ENCODE assay signal across 14 cellular contexts in genomic region chr1:85361106-85361505, GRCh38.
A peak's percentile ranks its signal among the peaks of the same experiment; 100 is the strongest.
DNase-seq lines count a peak whose midpoint lies in the region; ATAC-seq lines count a peak whose summit lies in the region.
"Had no signal": no experiment of that assay in that cellular context is flagged by ENCODE, and none has a peak within 500 bp of the region (broad histone marks: within the 10 kb centered on the region; RNA-seq: fewer than 3 reads in every experiment).

No MANE protein-coding gene starts in this region.

- H3K4me3 ChIP-seq in MG63, result no peak overlapping the region

- peak; percentile 50 for DNase-seq in AG08395 (ENCODE audit: low spot score)
- DNase-seq in MG63, result peak; percentile 82
- DNase-seq in dedifferentiated amniotic fluid mesenchymal stem cell (ENCODE audit: extremely low spot score), result peak; percentile 30
- peak; percentile 12 for DNase-seq in mucosa of gallbladder (ENCODE audit: low spot score)
- DNase-seq in hepatic stellate cell (ENCODE audit: low spot score), result no peak
- DNase-seq in NCI-H748 (lab: John Stamatoyannopoulos, UW; ENCODE audit: unreplicated experiment), result no peak
- DNase-seq in NCI-H345 (lab: John Stamatoyannopoulos, UW), result no peak
- DNase-seq: activated CD4-positive, alpha-beta T cell treated with anti-CD3 and anti-CD28 coated beads, Interleukin-2, amount 50 U/mL, for 4 hours; effector CD4-positive, alpha-beta T cell; natural killer cell; NCI-H526 treated with DMSO at 0.1 percent for 48 hours; stimulated activated naive CD8-positive, alpha-beta T cell treated with anti-CD3 and anti-CD28 coated beads, Interleukin-15, amount 100 ng/mL, for 72 hours; T-cell had no signal

- no peak for ATAC-seq in HG03520 (IDR thresholded peaks at IDR 0.05; ENCODE audit: unreplicated experiment)
- ATAC-seq: natural killer cell; stimulated activated naive CD8-positive, alpha-beta T cell treated with anti-CD3 and anti-CD28 coated beads, Interleukin-15, amount 100 ng/mL, for 72 hours; T-cell had no signal

- H3K36me3 ChIP-seq in MG63, result peaks cover 4% of the 10 kb centered on the region; the same call in 1 of the 2 replicates

- H3K27me3 ChIP-seq in MG63, result no peaks in the 10 kb centered on the region

- no peaks in the 10 kb centered on the region for H3K9me3 ChIP-seq in MG63

Comparison
In these comparisons a context has a peak if more than half of its experiments do, and no peak if none do; other contexts are left out.
1. DNase-seq: peak in AG08395 (single experiment), MG63 (single experiment), dedifferentiated amniotic fluid mesenchymal stem cell (single experiment) and mucosa of gallbladder (single experiment); none in hepatic stellate cell (single experiment), NCI-H748 (single experiment) and NCI-H345 (single experiment).